Comparison of ENCODE assay signal across 21 cellular contexts in the genomic region with DNA sequence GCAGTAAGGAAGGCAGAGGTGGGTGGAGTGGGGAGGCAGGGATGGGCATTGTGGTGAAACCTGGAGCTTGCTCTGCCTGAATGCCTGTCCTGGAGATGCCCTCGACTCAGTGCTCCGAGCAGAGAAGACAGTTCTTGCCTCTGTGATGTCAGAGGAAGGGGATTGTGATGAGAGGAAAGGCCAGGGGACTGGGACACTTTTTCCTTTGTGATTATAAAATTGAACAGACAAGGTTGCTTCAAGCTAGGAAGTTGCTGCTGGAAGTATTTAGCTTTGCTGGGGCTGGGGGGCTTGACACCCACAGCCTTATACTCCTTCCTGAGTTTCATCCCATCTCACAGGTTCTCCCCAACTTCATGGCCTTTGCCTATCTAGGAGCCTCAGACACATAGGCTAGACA. TPM values are rescaled to one million over a fixed set of nuclear protein-coding genes. Genes with fewer than 3 reads are reported as not detected.
DNase-seq lines count a peak whose midpoint lies in the region; ATAC-seq, FAIRE-seq and TF ChIP-seq lines count a peak whose summit lies in the region.
"Had no signal": no experiment of that assay in that cellular context is flagged by ENCODE, and none has a peak within 500 bp of the region (broad histone marks: within the 10 kb centered on the region; RNA-seq: fewer than 3 reads in every experiment).

A gene (minus strand): TSS at position 101 of the 400 bp plus-strand sequence. CDS start 52 bp downstream, at position 49.

- H3K27ac Mint-ChIP-seq in activated CD4-positive, alpha-beta T cell treated with anti-CD3 and anti-CD28 coated beads, Interleukin-2, amount 10 ng/mL, durations not matched to agents 24 days and 14 days, result no peak within 1 kb of the TSS
- peak within 1 kb of the TSS; percentile 18 for H3K27ac Mint-ChIP-seq in activated naive CD8-positive, alpha-beta T cell
- H3K27ac Mint-ChIP-seq in activated naive CD8-positive, alpha-beta T cell treated with anti-CD3 and anti-CD28 coated beads for 36 hours, result no peak within 1 kb of the TSS
- peak within 1 kb of the TSS; percentile 40 for H3K27ac Mint-ChIP-seq in dendritic cell treated with granulocyte-macrophage colony-stimulating factor and Interleukin-4, amounts not matched to agents 40 ng/mL and 50 ng/mL, for 4 days
- H3K27ac Mint-ChIP-seq: GM23338 had no signal

- H3K9me3 ChIP-seq in testis (no peaks in the 10 kb centered on the region), lower lobe of right lung (no peaks in the 10 kb centered on the region)
- H3K9me3 ChIP-seq: Caco-2 had no signal

- intact Hi-C loops in activated CD4-positive, alpha-beta T cell treated with anti-CD3 and anti-CD28 coated beads, Interleukin-2, amount 10 ng/mL, durations not matched to agents 24 days and 14 days (cut with micrococcal nuclease), result loop anchor here (5.0 kb wide), 1 partner anchor 175 kb away; no protein-coding TSS in a partner anchor
- intact Hi-C loops in dendritic cell treated with granulocyte-macrophage colony-stimulating factor and Interleukin-4, amounts not matched to agents 40 ng/mL and 50 ng/mL, for 4 days (cut with micrococcal nuclease), result no loop called here
- intact Hi-C loops in testis (cut with DNase I; ENCODE audit: low total_unique reads) (no loop called here), lower lobe of right lung (cut with DNase I) (no loop called here)

- TF ChIP-seq POLR2A in testis (IDR thresholded peaks at IDR 0.05) (no peak), GM12892 (IDR thresholded peaks at IDR 0.05; ENCODE audit: low read depth, low read length) (no peak)

- H3K27me3 ChIP-seq in testis (no peaks in the 10 kb centered on the region), lower lobe of right lung (ENCODE audit: low read depth) (no peaks in the 10 kb centered on the region)
- H3K27me3 ChIP-seq: BLaER1 had no signal

- H3K27ac ChIP-seq in testis (no peak within 1 kb of the TSS), lower lobe of right lung (no peak within 1 kb of the TSS)
- H3K27ac ChIP-seq: BLaER1 had no signal

- H3K27me3 Mint-ChIP-seq in activated CD4-positive, alpha-beta T cell treated with anti-CD3 and anti-CD28 coated beads, Interleukin-2, amount 10 ng/mL, durations not matched to agents 24 days and 14 days, result no peaks in the 10 kb centered on the region
- H3K27me3 Mint-ChIP-seq in activated naive CD8-positive, alpha-beta T cell, result no peaks in the 10 kb centered on the region
- H3K27me3 Mint-ChIP-seq in activated naive CD8-positive, alpha-beta T cell treated with anti-CD3 and anti-CD28 coated beads for 36 hours, result no peaks in the 10 kb centered on the region
- no peaks in the 10 kb centered on the region for H3K27me3 Mint-ChIP-seq in dendritic cell treated with granulocyte-macrophage colony-stimulating factor and Interleukin-4, amounts not matched to agents 40 ng/mL and 50 ng/mL, for 4 days

- peaks cover 12% of the 10 kb centered on the region for H3K36me3 Mint-ChIP-seq in activated CD4-positive, alpha-beta T cell treated with anti-CD3 and anti-CD28 coated beads, Interleukin-2, amount 10 ng/mL, durations not matched to agents 24 days and 14 days (ENCODE audit: low read depth)
- peaks cover 14% of the 10 kb centered on the region for H3K36me3 Mint-ChIP-seq in activated naive CD8-positive, alpha-beta T cell
- H3K36me3 Mint-ChIP-seq in activated naive CD8-positive, alpha-beta T cell treated with anti-CD3 and anti-CD28 coated beads for 36 hours, result peaks cover 22% of the 10 kb centered on the region
- peaks cover 70% of the 10 kb centered on the region for H3K36me3 Mint-ChIP-seq in dendritic cell treated with granulocyte-macrophage colony-stimulating factor and Interleukin-4, amounts not matched to agents 40 ng/mL and 50 ng/mL, for 4 days (ENCODE audit: low read depth)

- 71 to 81% methylated on average over 2 of the region's 2 CpGs for WGBS in testis, 2 donors

- no peak for FAIRE-seq in GM12892 (lab: Jason Lieb, UNC)
- FAIRE-seq: D721Med, G401.6, GM12891, GM18507, H54 had no signal

- H3K4me3 Mint-ChIP-seq in activated CD4-positive, alpha-beta T cell treated with anti-CD3 and anti-CD28 coated beads, Interleukin-2, amount 10 ng/mL, durations not matched to agents 24 days and 14 days, result no peak within 1 kb of the TSS
- no peak within 1 kb of the TSS for H3K4me3 Mint-ChIP-seq in activated naive CD8-positive, alpha-beta T cell
- H3K4me3 Mint-ChIP-seq in activated naive CD8-positive, alpha-beta T cell treated with anti-CD3 and anti-CD28 coated beads for 36 hours, result no peak within 1 kb of the TSS
- no peak within 1 kb of the TSS for H3K4me3 Mint-ChIP-seq in dendritic cell treated with granulocyte-macrophage colony-stimulating factor and Interleukin-4, amounts not matched to agents 40 ng/mL and 50 ng/mL, for 4 days
- H3K4me3 Mint-ChIP-seq: GM23338 had no signal

- H3K4me1 ChIP-seq in testis, result no peaks in the 10 kb centered on the region
- H3K4me1 ChIP-seq in lower lobe of right lung, result no peaks in the 10 kb centered on the region
- H3K4me1 ChIP-seq: BLaER1, Caco-2 had no signal

- peaks cover 33% of the 10 kb centered on the region for H3K9me3 Mint-ChIP-seq in activated CD4-positive, alpha-beta T cell treated with anti-CD3 and anti-CD28 coated beads, Interleukin-2, amount 10 ng/mL, durations not matched to agents 24 days and 14 days
- H3K9me3 Mint-ChIP-seq in activated naive CD8-positive, alpha-beta T cell (ENCODE audit: low read depth), result peaks cover 5% of the 10 kb centered on the region
- H3K9me3 Mint-ChIP-seq in activated naive CD8-positive, alpha-beta T cell treated with anti-CD3 and anti-CD28 coated beads for 36 hours, result peaks cover 12% of the 10 kb centered on the region
- H3K9me3 Mint-ChIP-seq in dendritic cell treated with granulocyte-macrophage colony-stimulating factor and Interleukin-4, amounts not matched to agents 40 ng/mL and 50 ng/mL, for 4 days, result peaks cover 24% of the 10 kb centered on the region

- no peak within 1 kb of the TSS for H3K4me3 ChIP-seq in testis
- no peak within 1 kb of the TSS for H3K4me3 ChIP-seq in lower lobe of right lung
- H3K4me3 ChIP-seq: BLaER1, GM23338 had no signal

- TF ChIP-seq CTCF in testis (IDR thresholded peaks at IDR 0.05) (no peak), lower lobe of right lung (IDR thresholded peaks at IDR 0.05) (no peak)

- no peak for ATAC-seq in lower lobe of right lung
- ATAC-seq: GM23338 had no signal

- H3K36me3 ChIP-seq in testis (ENCODE audit: low read depth, missing control alignments) (no peaks in the 10 kb centered on the region), lower lobe of right lung (no peaks in the 10 kb centered on the region)
- H3K36me3 ChIP-seq: BLaER1 had no signal

- DNase-seq in activated CD4-positive, alpha-beta T cell treated with anti-CD3 and anti-CD28 coated beads, Interleukin-2, amount 10 ng/mL, durations not matched to agents 24 days and 14 days, result peak; percentile 47
- no peak for DNase-seq in activated CD4-positive, alpha-beta T cell treated with anti-CD3 and anti-CD28 coated beads for 1 hour
- DNase-seq in activated naive CD8-positive, alpha-beta T cell treated with anti-CD3 and anti-CD28 coated beads for 36 hours, result no peak
- DNase-seq in testis, result no peak
- DNase-seq in lower lobe of right lung, result no peak
- no peak for DNase-seq in GM12892 (ENCODE audit: insufficient read length)
- DNase-seq: 8988T, Caco-2, HCEC 1CT had no signal

- peaks cover 7% of the 10 kb centered on the region for H3K4me1 Mint-ChIP-seq in activated CD4-positive, alpha-beta T cell treated with anti-CD3 and anti-CD28 coated beads, Interleukin-2, amount 10 ng/mL, durations not matched to agents 24 days and 14 days
- H3K4me1 Mint-ChIP-seq in activated naive CD8-positive, alpha-beta T cell (ENCODE audit: low read depth), result peaks cover 21% of the 10 kb centered on the region
- peaks cover 15% of the 10 kb centered on the region for H3K4me1 Mint-ChIP-seq in activated naive CD8-positive, alpha-beta T cell treated with anti-CD3 and anti-CD28 coated beads for 36 hours
- peaks cover 29% of the 10 kb centered on the region for H3K4me1 Mint-ChIP-seq in dendritic cell treated with granulocyte-macrophage colony-stimulating factor and Interleukin-4, amounts not matched to agents 40 ng/mL and 50 ng/mL, for 4 days (ENCODE audit: low read depth)
- H3K4me1 Mint-ChIP-seq: GM23338 had no signal

RNA-seq across cellular contexts. Expression of the gene that starts here (rescaled TPM):
- not detected in 2 replicates for total RNA-seq in activated CD4-positive, alpha-beta T cell treated with anti-CD3 and anti-CD28 coated beads, Interleukin-2, amount 10 ng/mL, durations not matched to agents 24 days and 14 days
- total RNA-seq in activated naive CD8-positive, alpha-beta T cell treated with anti-CD3 and anti-CD28 coated beads for 36 hours, result under 1 TPM in 1 of 2 experiments, not detected in 1; 0.28 TPM
- 10 to 100 TPM; 19.1 to 46.7 TPM for total RNA-seq in testis
- 91.3 TPM for polyA plus RNA-seq in testis (ENCODE audit: insufficient read depth, low read depth, low replicate concordance)
- 1.5 TPM for total RNA-seq in lower lobe of right lung
- not detected for polyA plus RNA-seq in GM12892 (2012; ENCODE audit: missing spikeins)
- total RNA-seq: A673, Caco-2, GM23338, HT-29 had no signal
- polyA plus RNA-seq: AG04450, GM23338 had no signal

Comparison
In these comparisons a context has a peak if more than half of its experiments do, and no peak if none do; other contexts are left out.
1. H3K27ac Mint-ChIP-seq: peak in activated naive CD8-positive, alpha-beta T cell (single experiment) and dendritic cell treated with granulocyte-macrophage colony-stimulating factor and Interleukin-4, amounts not matched to agents 40 ng/mL and 50 ng/mL, for 4 days (single experiment); none in activated CD4-positive, alpha-beta T cell treated with anti-CD3 and anti-CD28 coated beads, Interleukin-2, amount 10 ng/mL, durations not matched to agents 24 days and 14 days (single experiment) and activated naive CD8-positive, alpha-beta T cell treated with anti-CD3 and anti-CD28 coated beads for 36 hours (single experiment).
2. Peak in DNase-seq in activated CD4-positive, alpha-beta T cell treated with anti-CD3 and anti-CD28 coated beads, Interleukin-2, amount 10 ng/mL, durations not matched to agents 24 days and 14 days; RNA of the gene not detected or under 1 TPM.